In the genomic region with DNA sequence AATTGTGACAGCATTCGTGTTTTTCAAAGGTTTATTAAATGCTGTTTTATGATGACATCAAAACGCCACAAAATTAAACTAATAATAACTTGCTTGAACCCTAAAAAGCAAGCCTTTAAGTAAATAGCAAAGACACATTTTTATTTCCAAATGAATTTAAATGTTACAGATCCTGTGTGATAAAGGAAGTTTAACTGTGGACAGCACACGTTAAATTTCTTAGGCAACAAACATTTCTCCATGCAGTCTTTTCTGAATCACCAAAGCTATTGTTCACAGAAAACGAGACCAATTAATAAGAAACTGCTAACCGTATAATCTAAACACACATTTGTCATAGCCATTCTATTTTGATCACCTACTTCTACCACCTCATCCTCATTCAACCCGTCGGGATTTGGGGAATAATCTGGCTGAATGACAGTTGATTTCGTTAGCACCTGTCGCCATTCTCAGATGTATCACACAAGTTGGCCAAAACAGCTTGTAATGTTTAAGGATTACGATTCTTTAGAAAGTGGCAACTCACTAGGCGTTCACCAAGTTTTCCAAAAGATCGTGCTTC, we compare ENCODE assay signal across 8 cellular contexts. TPM values are rescaled to one million over a fixed set of nuclear protein-coding genes. Genes with fewer than 3 reads are reported as not detected.
DNase-seq lines count a peak whose midpoint lies in the region; ATAC-seq and TF ChIP-seq lines count a peak whose summit lies in the region.

No MANE protein-coding gene starts in this region.

- H3K9ac ChIP-seq in KMS-11 = peak overlapping the region; percentile 97

- no peaks in the 10 kb centered on the region for H3K9me3 ChIP-seq in CD8-positive, alpha-beta memory T cell (ENCODE audit: low read length)

- no peak for DNase-seq in CD8-positive, alpha-beta memory T cell
- DNase-seq in MCF 10A (ENCODE audit: unreplicated experiment) (peak; percentile 43), mesothelial cell of epicardium (ENCODE audit: low spot score in 2 of 2, unreplicated experiment in 2 of 2) (no peak), NCI-H2227 treated with DMSO at 0.1 percent for 48 hours (lab: John Stamatoyannopoulos, UW) (no peak), HK-2 (ENCODE audit: unreplicated experiment) (no peak)
- DNase-seq in activated effector memory CD4-positive, alpha-beta T cell treated with anti-CD3 and anti-CD28 coated beads, Interleukin-2, amount 50 U/mL, for 16 hours = no peak

- intact Hi-C loops in MCF 10A (cut with micrococcal nuclease) = loop anchor here (10.0 kb wide), 1 partner anchor 188 kb away; a partner anchor contains a TSS

- H3K4me3 Mint-ChIP-seq in CD8-positive, alpha-beta memory T cell = peak overlapping the region; percentile 91 to 98 (median 96)
- H3K4me3 Mint-ChIP-seq in MCF 10A (ENCODE audit: unreplicated experiment) (peak overlapping the region; percentile 94), mesothelial cell of epicardium (peak overlapping the region; percentile 95)

- H3K4me1 Mint-ChIP-seq in CD8-positive, alpha-beta memory T cell = peaks cover 14 to 51% (median 32%) of the 10 kb centered on the region in 3 donors
- H3K4me1 Mint-ChIP-seq in MCF 10A (ENCODE audit: insufficient read depth, unreplicated experiment) = peaks cover 16% of the 10 kb centered on the region
- peaks cover 12% of the 10 kb centered on the region for H3K4me1 Mint-ChIP-seq in mesothelial cell of epicardium

- H3K79me2 ChIP-seq in KMS-11 (ENCODE audit: insufficient read depth, low read depth) = peaks cover 59% of the 10 kb centered on the region

- H3K27me3 Mint-ChIP-seq in CD8-positive, alpha-beta memory T cell = peaks cover 4 to 19% of the 10 kb centered on the region in 2 donors
- H3K27me3 Mint-ChIP-seq in MCF 10A (ENCODE audit: insufficient read depth, unreplicated experiment) (no peaks in the 10 kb centered on the region), mesothelial cell of epicardium (ENCODE audit: low read depth) (no peaks in the 10 kb centered on the region)

- H3K4me2 ChIP-seq in KMS-11 = peak overlapping the region; percentile 85

- no peaks in the 10 kb centered on the region for H3K27me3 ChIP-seq in CD8-positive, alpha-beta memory T cell (ENCODE audit: insufficient read depth, low read length, poor library complexity, severe bottlenecking)
- no peaks in the 10 kb centered on the region for H3K27me3 ChIP-seq in KMS-11 (ENCODE audit: insufficient read depth, low read depth)

- peaks cover 9% of the 10 kb centered on the region for H3K4me1 ChIP-seq in CD8-positive, alpha-beta memory T cell (ENCODE audit: insufficient read depth, low read length)
- H3K4me1 ChIP-seq in KMS-11 (ENCODE audit: low read depth, poor library complexity, severe bottlenecking) = peaks cover 40% of the 10 kb centered on the region

- peak overlapping the region; percentile 63 for H3K4me3 ChIP-seq in CD8-positive, alpha-beta memory T cell (ENCODE audit: low read length)
- peak overlapping the region; percentile 72 for H3K4me3 ChIP-seq in KMS-11 (IDR thresholded peaks at IDR 0.05; ENCODE audit: insufficient read depth, low read depth, low read length)

- BruUV-seq in MCF 10A (replicated peaks; lab: Mats Ljungman, UMichigan) = TSS peak; percentile 37

- no peaks in the 10 kb centered on the region for H3K36me3 ChIP-seq in CD8-positive, alpha-beta memory T cell (ENCODE audit: insufficient read depth, low read length)
- no peaks in the 10 kb centered on the region for H3K36me3 ChIP-seq in KMS-11 (ENCODE audit: insufficient read depth)

- H4K20me1 ChIP-seq in KMS-11 (ENCODE audit: insufficient read depth) = peaks cover 39% of the 10 kb centered on the region

- peak overlapping the region; percentile 22; the same call in 1 of the 2 replicates for H2AFZ ChIP-seq in KMS-11 (ENCODE audit: low read depth)

- TF ChIP-seq CTCF in KMS-11 (conservative IDR thresholded peaks at IDR 0.05; ENCODE audit: low read depth, low read length) = no peak
- TF ChIP-seq CTCF in MCF 10A (IDR thresholded peaks at IDR 0.05; ENCODE audit: unreplicated experiment) = no peak
- no peak for TF ChIP-seq CTCF in mesothelial cell of epicardium (IDR thresholded peaks at IDR 0.05; ENCODE audit: unreplicated experiment)

- CTCF ChIA-PET in CD8-positive, alpha-beta memory T cell (lab: Charles Lee) = interaction anchor here (0.9 to 2.5 kb wide), 5 partner anchors 26 to 308 kb away, joined by 3 to 13 read pairs (median 6); no protein-coding TSS in a partner anchor
- CTCF ChIA-PET in MCF 10A (lab: Yijun Ruan, JAX) = interaction anchor here (0.5 to 1.6 kb wide), 7 partner anchors 9 to 180 kb away, joined by 3 to 8 read pairs (median 5); no protein-coding TSS in a partner anchor

- no peaks in the 10 kb centered on the region for H3K9me3 Mint-ChIP-seq in CD8-positive, alpha-beta memory T cell
- no peaks in the 10 kb centered on the region for H3K9me3 Mint-ChIP-seq in MCF 10A (ENCODE audit: unreplicated experiment)
- H3K9me3 Mint-ChIP-seq in mesothelial cell of epicardium = no peaks in the 10 kb centered on the region

- H3K27ac Mint-ChIP-seq in CD8-positive, alpha-beta memory T cell = peak overlapping the region; percentile 90 to 98 (median 98)
- H3K27ac Mint-ChIP-seq in MCF 10A (ENCODE audit: low read depth, unreplicated experiment) (peak overlapping the region; percentile 92), mesothelial cell of epicardium (peak overlapping the region; percentile 97)

- POLR2A ChIA-PET in CD8-positive, alpha-beta memory T cell (lab: Charles Lee) = interaction anchor here (0.5 to 1.5 kb wide), 7 partner anchors 26 to 252 kb away, joined by 3 to 9 read pairs (median 4); a partner anchor contains a TSS
- POLR2A ChIA-PET in MCF 10A (lab: Yijun Ruan, JAX) = interaction anchor here (0.6 to 2.0 kb wide), 21 partner anchors 10 to 184 kb away, joined by 3 to 50 read pairs (median 5); a partner anchor contains a TSS

- no peak for ATAC-seq in HG03159 (IDR thresholded peaks at IDR 0.05; ENCODE audit: unreplicated experiment)

- H3K27ac ChIP-seq in CD8-positive, alpha-beta memory T cell (ENCODE audit: low read depth, low read length) = peak overlapping the region; percentile 81
- H3K27ac ChIP-seq in KMS-11 = peak overlapping the region; percentile 98

- peaks cover 0 to 8% (median 0%) of the 10 kb centered on the region in 3 donors for H3K36me3 Mint-ChIP-seq in CD8-positive, alpha-beta memory T cell
- H3K36me3 Mint-ChIP-seq in MCF 10A (ENCODE audit: insufficient read depth, unreplicated experiment) (peaks cover 6% of the 10 kb centered on the region), mesothelial cell of epicardium (peaks cover 2% of the 10 kb centered on the region)

RNA-seq across cellular contexts. Expression of a gene that starts 1.3 kb away (rescaled TPM):
- total RNA-seq in CD8-positive, alpha-beta memory T cell = 100 to 1,000 TPM; 123 to 125 TPM
- 4.8 TPM for polyA plus RNA-seq in CD8-positive, alpha-beta memory T cell
- total RNA-seq in MCF 10A (2022) (30.6 and 48.1 TPM in 2 replicates), mesothelial cell of epicardium (27.4 to 29.2 TPM (median 28.6 TPM) in 3 replicates)
